In genomic region chr7:7720193-7720592, GRCh38 we compare ENCODE assay signal across 19 cellular contexts. TPM values are rescaled to one million over a fixed set of nuclear protein-coding genes. Genes with fewer than 3 reads are reported as not detected.
A peak's percentile ranks its signal among the peaks of the same experiment; 100 is the strongest.
DNase-seq lines count a peak whose midpoint lies in the region; ATAC-seq and TF ChIP-seq lines count a peak whose summit lies in the region.
"Had no signal": no experiment of that assay in that cellular context is flagged by ENCODE, and none has a peak within 500 bp of the region (broad histone marks: within the 10 kb centered on the region; RNA-seq: fewer than 3 reads in every experiment).

No MANE protein-coding gene starts in this region.

- H3K9me3 ChIP-seq in mucosa of descending colon, result no peaks in the 10 kb centered on the region
- H3K9me3 ChIP-seq: neutrophil, stomach had no signal

- peak; percentile 56 for ATAC-seq in mucosa of descending colon
- ATAC-seq: HCT116, Right ventricle myocardium inferior had no signal

- intact Hi-C loops in mucosa of descending colon (cut with DNase I, micrococcal nuclease), result no loop called here

- TF ChIP-seq CTCF in mucosa of descending colon (IDR thresholded peaks at IDR 0.05), result no peak

- H3K36me3 ChIP-seq in mucosa of descending colon (ENCODE audit: low read depth), result no peaks in the 10 kb centered on the region
- H3K36me3 ChIP-seq: neutrophil, stomach had no signal

- peaks cover 5% of the 10 kb centered on the region for H3K4me1 ChIP-seq in mucosa of descending colon (ENCODE audit: low read depth)

- DNase-seq in NCI-H510A treated with DMSO at 0.1 percent for 48 hours (lab: John Stamatoyannopoulos, UW) (peak; percentile 51), NCI-H510A (lab: John Stamatoyannopoulos, UW) (no peak), NCI-H1092 (lab: John Stamatoyannopoulos, UW) (peak; percentile 78), NCI-H446 treated with DMSO at 0.1 percent for 48 hours (lab: John Stamatoyannopoulos, UW) (peak; percentile 86), mucosa of descending colon (peak in 1 of 3 donors; percentile 13), Ammon's horn (ENCODE audit: low spot score) (no peak), NCI-H524 treated with DMSO at 0.1 percent for 48 hours (lab: John Stamatoyannopoulos, UW) (no peak)
- no peak for DNase-seq in activated CD8-positive, alpha-beta memory T cell treated with anti-CD3 and anti-CD28 coated beads, Interleukin-2, amount 50 U/mL, for 48 hours
- DNase-seq: activated CD8-positive, alpha-beta T cell treated with anti-CD3 and anti-CD28 coated beads, Interleukin-2, amount 10 ng/mL, durations not matched to agents 7 days and 5 days; anterior cingulate cortex; Kasumi-1; mesendoderm; retina; stimulated activated CD4-positive, alpha-beta T cell treated with anti-CD3 and anti-CD28 coated beads, Interleukin-15, amount 100 ng/mL, for 24 hours; stomach; T-helper 1 cell had no signal

- H3K4me3 ChIP-seq in mucosa of descending colon, result no peak overlapping the region
- H3K4me3 ChIP-seq: stomach had no signal

RNA-seq across cellular contexts. Expression of gene RPA3, which starts 1.8 kb away (rescaled TPM):
- 10 to 100 TPM; 23.2 to 38.4 (median 28.7) TPM for total RNA-seq in mucosa of descending colon

Comparison
In these comparisons a context has a peak if more than half of its experiments do, and no peak if none do; other contexts are left out.
1. DNase-seq: peak in NCI-H510A treated with DMSO at 0.1 percent for 48 hours (single experiment), NCI-H1092 (single experiment) and NCI-H446 treated with DMSO at 0.1 percent for 48 hours (single experiment); none in NCI-H510A (single experiment), activated CD8-positive, alpha-beta memory T cell treated with anti-CD3 and anti-CD28 coated beads, Interleukin-2, amount 50 U/mL, for 48 hours (single experiment), Ammon's horn (single experiment) and NCI-H524 treated with DMSO at 0.1 percent for 48 hours (single experiment).